ENCODE assay signal across 8 cellular contexts in genomic region chr12:88142610-88142991, GRCh38. TPM values are rescaled to one million over a fixed set of nuclear protein-coding genes. Genes with fewer than 3 reads are reported as not detected.
A peak's percentile ranks its signal among the peaks of the same experiment; 100 is the strongest.
DNase-seq lines count a peak whose midpoint lies in the region; ATAC-seq, FAIRE-seq and TF ChIP-seq lines count a peak whose summit lies in the region.

No MANE protein-coding gene starts in this region.

- H3K4me1 ChIP-seq in SK-N-SH (ENCODE audit: control insufficient read depth in 1 of 2, insufficient read depth in 2 of 2, low read depth in 1 of 2, low read length in 1 of 2) = peaks cover 0 to 8% of the 10 kb centered on the region in 2 experiments; a peak in 3 of 4 replicates
- peaks cover 4 to 17% (median 11%) of the 10 kb centered on the region in 4 donors for H3K4me1 ChIP-seq in liver (ENCODE audit: control insufficient read depth in 4 of 4, insufficient read depth in 4 of 4, low read length in 3 of 4)

- peak overlapping the region; percentile 91 for H2AFZ ChIP-seq in SK-N-SH (ENCODE audit: low read depth)

- peaks cover 53% of the 10 kb centered on the region for H3K79me2 ChIP-seq in SK-N-SH (ENCODE audit: insufficient read depth)

- FAIRE-seq in bronchial epithelial cell (lab: Jason Lieb, UNC) = no peak

- H3K9ac ChIP-seq in SK-N-SH (peak overlapping the region; percentile 73), liver (ENCODE audit: low read depth in 1 of 2, low read length in 2 of 2) (peak overlapping the region; percentile 42 to 78)

- H3K4me3 ChIP-seq in SK-N-SH (ENCODE audit: low read depth in 2 of 2, low read length in 1 of 2) (peak overlapping the region; percentile 93 to 97), bronchial epithelial cell (ENCODE audit: low read depth, low read length) (peak overlapping the region; percentile 71), liver (ENCODE audit: low read depth in 1 of 3, low read length in 3 of 3) (peak overlapping the region; percentile 64 to 94 (median 83))

- H3K4me2 ChIP-seq in SK-N-SH = peak overlapping the region; percentile 85

- ATAC-seq in GM18907 (IDR thresholded peaks at IDR 0.05; ENCODE audit: unreplicated experiment) (peak; percentile 6), HG03066 (IDR thresholded peaks at IDR 0.05; ENCODE audit: low read depth, unreplicated experiment) (peak; percentile 0)

- CTCF ChIA-PET in SK-N-SH (lab: Yijun Ruan, JAX) = interaction anchor here (0.6 to 1.6 kb wide), 6 partner anchors 12 to 874 kb away, joined by 3 to 8 read pairs (median 4); no protein-coding TSS in a partner anchor

- H3K9me3 ChIP-seq in SK-N-SH (no peaks in the 10 kb centered on the region), liver (ENCODE audit: control insufficient read depth in 4 of 4, low read length in 3 of 4) (no peaks in the 10 kb centered on the region)

- H3K27ac ChIP-seq in SK-N-SH (ENCODE audit: low read depth in 2 of 2, low read length in 1 of 2) (peak overlapping the region; percentile 76 to 80), liver (ENCODE audit: low read depth in 1 of 2, low read length in 2 of 2) (peak overlapping the region; percentile 54 to 70)

- TF ChIP-seq EP300 in SK-N-SH (IDR thresholded peaks at IDR 0.05; ENCODE audit: borderline replicate concordance in 1 of 2, low read depth in 1 of 2, low read length in 1 of 2) = no peak

- no peaks in the 10 kb centered on the region for H3K9me2 ChIP-seq in SK-N-SH

- H4K20me1 ChIP-seq in SK-N-SH (ENCODE audit: insufficient read depth) = no peaks in the 10 kb centered on the region

- TF ChIP-seq RAD21 in SK-N-SH (IDR thresholded peaks at IDR 0.05; ENCODE audit: low read length) (no peak), liver (IDR thresholded peaks at IDR 0.05) (no peak)

- TF ChIP-seq CTCF in SK-N-SH (IDR thresholded peaks at IDR 0.05) (no peak), bronchial epithelial cell (IDR thresholded peaks at IDR 0.05; ENCODE audit: insufficient read depth, low read length, severe bottlenecking) (no peak), liver (IDR thresholded peaks at IDR 0.05; ENCODE audit: low read depth, low read length, missing input control) (no peak)

- POLR2A ChIA-PET in SK-N-SH (lab: Yijun Ruan, JAX) = interaction anchor here (1.0 kb wide), 1 partner anchor 437 kb away, joined by 3 read pairs; the partner anchor contains the start of gene KITLG

- DNase-seq in SK-N-SH (no peak), bronchial epithelial cell (ENCODE audit: low read depth) (peak; percentile 47), 8988T (no peak), GF-D8 (lab: John Stamatoyannopoulos, UW) (no peak)
- DNase-seq in stimulated activated CD8-positive, alpha-beta memory T cell treated with anti-CD3 and anti-CD28 coated beads, Interleukin-2, amount 100 ng/mL, for 48 hours (ENCODE audit: low read depth in 2 of 2) = peak; percentile 9 to 20

- WGBS in SK-N-SH (ENCODE audit: low lambda C conversion rate) = 2% methylated on average over 17 of the region's 18 CpGs
- under 1% methylated on average over 18 of the region's 18 CpGs for WGBS in liver

- H3F3A ChIP-seq in SK-N-SH (replicated peaks; ENCODE audit: insufficient read depth) = peaks cover 6% of the 10 kb centered on the region

- peaks cover 5 to 16% of the 10 kb centered on the region in 2 experiments for H3K36me3 ChIP-seq in SK-N-SH (replicated peaks in 1 of 2; ENCODE audit: control insufficient read depth in 1 of 2, insufficient read depth in 2 of 2, low read length in 1 of 2)
- H3K36me3 ChIP-seq in bronchial epithelial cell (ENCODE audit: control insufficient read depth, insufficient read depth, low read length) = no peaks in the 10 kb centered on the region
- no peaks in the 10 kb centered on the region for H3K36me3 ChIP-seq in liver (ENCODE audit: control insufficient read depth in 4 of 4, insufficient read depth in 3 of 4, low read depth in 1 of 4, low read length in 3 of 4)

- H3K27me3 ChIP-seq in SK-N-SH (ENCODE audit: insufficient read depth) = no peaks in the 10 kb centered on the region
- no peaks in the 10 kb centered on the region for H3K27me3 ChIP-seq in bronchial epithelial cell (ENCODE audit: control insufficient read depth, insufficient read depth, low read length)
- H3K27me3 ChIP-seq in liver (ENCODE audit: control insufficient read depth in 4 of 4, insufficient read depth in 4 of 4, low read length in 3 of 4) = no peaks in the 10 kb centered on the region

TF ChIP-seq in SK-N-SH, 30 proteins besides CTCF, POLR2A, EP300 and RAD21:
- TF ChIP-seq MAX (IDR thresholded peaks at IDR 0.05; ENCODE audit: low read depth) (no peak), TCF12 (IDR thresholded peaks at IDR 0.05) (no peak), MEF2A (IDR thresholded peaks at IDR 0.05; ENCODE audit: borderline replicate concordance, low read depth) (no peak), FOXM1 (IDR thresholded peaks at IDR 0.05; ENCODE audit: low read depth) (no peak), USF2 (IDR thresholded peaks at IDR 0.05; ENCODE audit: borderline replicate concordance, low read depth, low read length) (no peak), EZH2phosphoT487 (IDR thresholded peaks at IDR 0.05; ENCODE audit: borderline replicate concordance, low read depth) (no peak)

TF ChIP-seq in liver, 16 proteins besides CTCF, POLR2A, EP300 and RAD21:
- TF ChIP-seq ZBTB33 (IDR thresholded peaks at IDR 0.05) (no peak), RXRA (IDR thresholded peaks at IDR 0.05) (no peak), HNF4G (IDR thresholded peaks at IDR 0.05) (no peak), YY1 (IDR thresholded peaks at IDR 0.05) (no peak), FOXA2 (IDR thresholded peaks at IDR 0.05) (no peak), TAF1 (conservative IDR thresholded peaks at IDR 0.05) (no peak), FOXA1 (IDR thresholded peaks at IDR 0.05) (no peak), MAX (IDR thresholded peaks at IDR 0.05) (no peak), HNF4A (conservative IDR thresholded peaks at IDR 0.05) (no peak), JUND (IDR thresholded peaks at IDR 0.05) (no peak)

RNA-seq across cellular contexts. Expression of gene TMTC3, which starts 0.5 kb away (rescaled TPM):
- polyA plus RNA-seq in SK-N-SH (2012; rRNA removed) (2.8 and 3.7 TPM in 2 replicates), liver (1 to 10 TPM; 3.0 to 4.6 TPM)
- 4.1 and 4.6 TPM in 2 replicates for polyA plus RNA-seq in SK-N-SH (2012; cell fraction: cytosol; rRNA removed)
- polyA plus RNA-seq in SK-N-SH (2012; cell fraction: nucleus; rRNA removed) = 1.2 and 3.1 TPM in 2 replicates
- total RNA-seq in bronchial epithelial cell (27.8 and 44.2 TPM in 2 replicates), liver (10 to 100 TPM in 1 of 2 donors, 1 to 10 TPM in 1; 8.1 to 28.2 TPM)

RNA-seq across cellular contexts. Expression of gene CEP290, which starts 0.7 kb away (rescaled TPM):
- 6.5 and 8.9 TPM in 2 replicates for polyA plus RNA-seq in SK-N-SH (2012; rRNA removed)
- polyA plus RNA-seq in SK-N-SH (2012; cell fraction: cytosol; rRNA removed) = 8.2 and 9.2 TPM in 2 replicates
- 14.6 and 25.8 TPM in 2 replicates for polyA plus RNA-seq in SK-N-SH (2012; cell fraction: nucleus; rRNA removed)
- 3.8 and 6.6 TPM in 2 replicates for total RNA-seq in bronchial epithelial cell
- 1 to 10 TPM; 3.5 to 4.4 TPM for total RNA-seq in liver
- 1 to 10 TPM; 1.0 to 4.7 TPM for polyA plus RNA-seq in liver

Comparison
In these comparisons a context has a peak if more than half of its experiments do, and no peak if none do; other contexts are left out.
1. DNase-seq: peak in bronchial epithelial cell (single experiment) and stimulated activated CD8-positive, alpha-beta memory T cell treated with anti-CD3 and anti-CD28 coated beads, Interleukin-2, amount 100 ng/mL, for 48 hours (2 of 2); none in SK-N-SH (single experiment), 8988T (single experiment) and GF-D8 (single experiment).
2. Peak in every context shown above with its lines, with median percentiles within 50 percentile points of each other: H3K4me3 ChIP-seq.